In the genomic region with DNA sequence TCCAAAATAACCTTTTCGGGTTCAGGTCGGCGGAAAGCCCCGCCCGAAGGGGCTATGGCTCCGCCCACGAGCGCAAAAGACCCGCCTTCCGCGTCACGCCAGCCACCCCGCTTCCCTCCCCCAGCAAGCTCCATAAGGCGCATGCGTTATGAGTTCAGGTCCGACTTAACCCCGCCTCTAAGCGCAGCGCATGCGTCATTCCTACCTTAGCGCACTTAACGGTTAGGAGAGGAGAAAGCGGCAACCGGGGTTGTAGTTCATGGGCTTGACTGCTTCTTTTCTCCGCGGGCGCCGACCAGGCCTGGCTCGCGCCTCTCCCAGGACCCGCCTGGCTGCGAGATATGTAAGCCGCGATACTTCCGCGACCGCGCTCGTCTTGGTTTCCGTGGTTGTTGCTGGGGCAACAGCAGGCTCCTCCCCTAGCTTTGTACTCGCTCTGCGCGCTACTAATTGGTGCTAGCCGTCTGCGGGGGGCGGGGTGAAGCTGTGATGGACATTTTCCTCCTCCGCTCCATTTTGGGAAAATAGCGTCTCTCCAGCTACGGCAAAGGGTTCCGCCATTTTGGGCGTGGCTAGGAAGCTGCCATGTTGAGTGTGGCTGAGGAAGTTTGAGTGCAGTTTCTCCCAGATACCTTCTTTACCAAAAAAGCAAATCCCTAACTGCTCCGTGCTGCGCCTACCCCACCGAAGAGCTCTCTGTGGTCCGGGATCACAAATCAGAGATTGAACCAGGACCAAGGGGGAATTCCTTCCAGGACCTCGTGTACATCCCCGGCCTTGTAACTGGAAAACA, we compare ENCODE assay signal across 8 cellular contexts. TPM values are rescaled to one million over a fixed set of nuclear protein-coding genes. Genes with fewer than 3 reads are reported as not detected.
A peak's percentile ranks its signal among the peaks of the same experiment; 100 is the strongest.
DNase-seq lines count a peak whose midpoint lies in the region; ATAC-seq and TF ChIP-seq lines count a peak whose summit lies in the region.

Gene B9D2 (minus strand): TSS at position 397 of the 793 bp plus-strand sequence. CDS start 630 bp downstream, outside the sequence.

- H3K27ac ChIP-seq in duodenal mucosa (ENCODE audit: low read depth, low read length) = peak within 1 kb of the TSS; percentile 97
- peak within 1 kb of the TSS; percentile 91 to 98 (median 92) for H3K27ac ChIP-seq in right lobe of liver

- peaks cover 15% of the 10 kb centered on the region for H3K4me1 Mint-ChIP-seq in activated CD4-positive, alpha-beta memory T cell treated with anti-CD3 and anti-CD28 coated beads for 36 hours (ENCODE audit: low read depth)

- CTCF ChIA-PET in activated CD4-positive, alpha-beta memory T cell treated with anti-CD3 and anti-CD28 coated beads for 36 hours (lab: Charles Lee) = interaction anchor here (0.6 to 4.7 kb wide), 9 partner anchors 10 to 496 kb away, joined by 3 to 69 read pairs (median 3); partner anchors contain the start of genes DMAC2, RPS19 and TGFB1

- POLR2A ChIA-PET in activated CD4-positive, alpha-beta memory T cell treated with anti-CD3 and anti-CD28 coated beads for 36 hours (lab: Charles Lee) = interaction anchor here (0.6 to 1.9 kb wide), 10 partner anchors 9 to 829 kb away, joined by 3 to 21 read pairs (median 4); partner anchors contain the start of genes ACTMAP, DMAC2 and HNRNPUL1

- H3K36me3 ChIP-seq in duodenal mucosa (ENCODE audit: control insufficient read depth in 1 of 2, insufficient read depth in 2 of 2, low read length in 2 of 2) = no peaks in the 10 kb centered on the region
- no peaks in the 10 kb centered on the region for H3K36me3 ChIP-seq in right lobe of liver

- H3K27ac Mint-ChIP-seq in activated CD4-positive, alpha-beta memory T cell treated with anti-CD3 and anti-CD28 coated beads for 36 hours = peak within 1 kb of the TSS; percentile 92

- H3K27me3 Mint-ChIP-seq in activated CD4-positive, alpha-beta memory T cell treated with anti-CD3 and anti-CD28 coated beads for 36 hours = no peaks in the 10 kb centered on the region

- ATAC-seq in GM19438 (IDR thresholded peaks at IDR 0.05; ENCODE audit: low read depth, unreplicated experiment) = peak; percentile 71
- peak; percentile 80 for ATAC-seq in HG03575 (IDR thresholded peaks at IDR 0.05; ENCODE audit: extremely low read depth, insufficient number of reproducible peaks, low FRiP score, unreplicated experiment)
- ATAC-seq in right lobe of liver = peak; percentile 93 to 97 (median 96)

- no peaks in the 10 kb centered on the region for H3K9me3 Mint-ChIP-seq in activated CD4-positive, alpha-beta memory T cell treated with anti-CD3 and anti-CD28 coated beads for 36 hours

- H3K9me3 ChIP-seq in duodenal mucosa (ENCODE audit: control insufficient read depth in 1 of 2, low read length in 2 of 2) (no peaks in the 10 kb centered on the region), right lobe of liver (no peaks in the 10 kb centered on the region)

- peak within 1 kb of the TSS; percentile 91 for H3K4me3 Mint-ChIP-seq in activated CD4-positive, alpha-beta memory T cell treated with anti-CD3 and anti-CD28 coated beads for 36 hours

- intact Hi-C loops in activated CD4-positive, alpha-beta memory T cell treated with anti-CD3 and anti-CD28 coated beads for 36 hours (cut with micrococcal nuclease) = loop anchor here (1.0 to 5.0 kb wide), 5 partner anchors 9 to 1017 kb away; partner anchors contain the start of genes BCKDHA, C19orf47, EXOSC5 and PLD3
- intact Hi-C loops in right lobe of liver (cut with DNase I) = no loop called here

- no peak for TF ChIP-seq POLR2A in right lobe of liver (IDR thresholded peaks at IDR 0.05)

- WGBS in right lobe of liver (ENCODE audit: insufficient coverage, low coverage, low lambda C conversion rate, missing lambda C conversion rate) = under 1% methylated on average over 28 of the region's 57 CpGs

- H3K9ac ChIP-seq in duodenal mucosa (ENCODE audit: low read depth in 1 of 2, low read length in 2 of 2) = peak within 1 kb of the TSS; percentile 78 to 89

- H3K27me3 ChIP-seq in duodenal mucosa (ENCODE audit: control insufficient read depth in 1 of 2, insufficient read depth in 2 of 2, low read length in 2 of 2) (no peaks in the 10 kb centered on the region), right lobe of liver (no peaks in the 10 kb centered on the region)

- peak within 1 kb of the TSS; percentile 88 to 95 for H3K4me3 ChIP-seq in duodenal mucosa (ENCODE audit: low read depth in 1 of 2, low read length in 2 of 2)
- peak within 1 kb of the TSS; percentile 81 to 88 (median 81) for H3K4me3 ChIP-seq in right lobe of liver

- H3K4me1 ChIP-seq in duodenal mucosa (ENCODE audit: control insufficient read depth in 1 of 2, insufficient read depth in 2 of 2, low read length in 2 of 2) (peaks cover 20% of the 10 kb centered on the region in 2 donors), right lobe of liver (peaks cover 0 to 9% (median 0%) of the 10 kb centered on the region in 4 donors)

- no peak for TF ChIP-seq CTCF in right lobe of liver (IDR thresholded peaks at IDR 0.05)

- H3K36me3 Mint-ChIP-seq in activated CD4-positive, alpha-beta memory T cell treated with anti-CD3 and anti-CD28 coated beads for 36 hours = no peaks in the 10 kb centered on the region

- DNase-seq in CD1c-positive myeloid dendritic cell (ENCODE audit: extremely low spot score) (peak; percentile 99), NCI-H82 treated with DMSO at 0.1 percent for 48 hours (lab: John Stamatoyannopoulos, UW; ENCODE audit: unreplicated experiment) (peak; percentile 97), right lobe of liver (peak; percentile 97 to 98 (median 98))
- DNase-seq in activated CD4-positive, alpha-beta memory T cell treated with anti-CD3 and anti-CD28 coated beads for 36 hours = peak; percentile 99
- peak; percentile 93 to 98 for DNase-seq in stimulated activated CD4-positive, alpha-beta T cell treated with anti-CD3 and anti-CD28 coated beads, Interleukin-4, amount 100 ng/mL, for 4 hours

RNA-seq across cellular contexts. Expression of gene B9D2, which starts in this region (rescaled TPM):
- total RNA-seq in activated CD4-positive, alpha-beta memory T cell treated with anti-CD3 and anti-CD28 coated beads for 36 hours = 1 to 10 TPM; 4.7 to 5.1 TPM
- 1 to 10 TPM; 1.7 to 4.4 (median 2.6) TPM for total RNA-seq in right lobe of liver

Comparison
In these comparisons a context has a peak if more than half of its experiments do, and no peak if none do; other contexts are left out.
1. Peak in every context shown above with its lines: DNase-seq, ATAC-seq, H3K4me3 ChIP-seq and H3K27ac ChIP-seq.